ENCODE assay signal across 9 cellular contexts in genomic region chr6:43702147-43702521, GRCh38. TPM values are rescaled to one million over a fixed set of nuclear protein-coding genes. Genes with fewer than 3 reads are reported as not detected.
A peak's percentile ranks its signal among the peaks of the same experiment; 100 is the strongest.
DNase-seq lines count a peak whose midpoint lies in the region; ATAC-seq and TF ChIP-seq lines count a peak whose summit lies in the region.
"Had no signal": no experiment of that assay in that cellular context is flagged by ENCODE, and none has a peak within 500 bp of the region (broad histone marks: within the 10 kb centered on the region; RNA-seq: fewer than 3 reads in every experiment).

No MANE protein-coding gene starts in this region.

- H3K9me3 ChIP-seq in WERI-Rb-1 (ENCODE audit: severe bottlenecking), result no peaks in the 10 kb centered on the region
- no peaks in the 10 kb centered on the region for H3K9me3 ChIP-seq in iPS-15b (ENCODE audit: control insufficient read depth, insufficient read depth, low read length)
- no peaks in the 10 kb centered on the region for H3K9me3 ChIP-seq in psoas muscle

- peak overlapping the region; percentile 40 to 90 (median 75) for H3K27ac Mint-ChIP-seq in CD14-positive monocyte

- H3K27ac ChIP-seq in WERI-Rb-1 (peak overlapping the region; percentile 35), psoas muscle (peak overlapping the region; percentile 77)

- peaks cover 5 to 25% (median 20%) of the 10 kb centered on the region in 3 donors for H3K27me3 Mint-ChIP-seq in CD14-positive monocyte (ENCODE audit: low read depth in 3 of 3)

- intact Hi-C loops in CD14-positive monocyte (cut with micrococcal nuclease), result no loop called here
- intact Hi-C loops in psoas muscle (cut with DNase I), result loop anchor here in 1 of 2 donors (5.0 kb wide), 1 partner anchor 65 kb away; no protein-coding TSS in a partner anchor

- peak overlapping the region in 1 of 2 donors; percentile 53 for H3K4me3 Mint-ChIP-seq in CD14-positive monocyte

- peaks cover 0 to 2% of the 10 kb centered on the region in 2 donors for H3K36me3 Mint-ChIP-seq in CD14-positive monocyte

- peaks cover 35% of the 10 kb centered on the region for H3K4me1 ChIP-seq in iPS-15b (ENCODE audit: control insufficient read depth, insufficient read depth, low read length)
- peaks cover 38% of the 10 kb centered on the region for H3K4me1 ChIP-seq in psoas muscle

- TF ChIP-seq CTCF in CD14-positive monocyte (IDR thresholded peaks at IDR 0.05), result no peak
- TF ChIP-seq CTCF in WERI-Rb-1 (IDR thresholded peaks at IDR 0.05; ENCODE audit: low read depth, low read length), result no peak
- no peak for TF ChIP-seq CTCF in psoas muscle (IDR thresholded peaks at IDR 0.05)

- H3K27me3 ChIP-seq in WERI-Rb-1 (ENCODE audit: insufficient read depth, low read depth, severe bottlenecking) (no peaks in the 10 kb centered on the region), iPS-15b (ENCODE audit: control insufficient read depth, insufficient read depth, low read length) (no peaks in the 10 kb centered on the region), psoas muscle (ENCODE audit: insufficient read depth in 3 of 3, low read length in 2 of 3) (no peaks in the 10 kb centered on the region)

- no peak overlapping the region for H3K9ac ChIP-seq in iPS-15b (ENCODE audit: low read depth, low read length)

- WGBS in psoas muscle, 3 donors, result 13 to 20% (median 19%) methylated on average over 2 of the region's 2 CpGs

- ATAC-seq in psoas muscle, result no peak

- no peak overlapping the region for H3K4me3 ChIP-seq in WERI-Rb-1 (ENCODE audit: low read depth, low read length)
- H3K4me3 ChIP-seq in iPS-15b (ENCODE audit: low read depth, low read length), result peak overlapping the region; percentile 6
- H3K4me3 ChIP-seq in psoas muscle, result no peak overlapping the region
- H3K4me3 ChIP-seq: dorsolateral prefrontal cortex had no signal

- peaks cover 0 to 4% (median 2%) of the 10 kb centered on the region in 7 donors for H3K9me3 Mint-ChIP-seq in CD14-positive monocyte

- H3K4me1 Mint-ChIP-seq in CD14-positive monocyte, result peaks cover 50% of the 10 kb centered on the region

- DNase-seq in CD14-positive monocyte (ENCODE audit: low spot score) (no peak), WERI-Rb-1 (peak; percentile 62), psoas muscle (no peak), NK-92 (lab: John Stamatoyannopoulos, UW; ENCODE audit: unreplicated experiment) (no peak), NCI-H510A (lab: John Stamatoyannopoulos, UW) (no peak)
- DNase-seq in activated CD8-positive, alpha-beta memory T cell treated with anti-CD3 and anti-CD28 coated beads, Interleukin-2, amount 50 U/mL, for 48 hours, result no peak
- no peak for DNase-seq in central memory CD4-positive, alpha-beta T cell
- DNase-seq: dorsolateral prefrontal cortex had no signal

- no peaks in the 10 kb centered on the region for H3K36me3 ChIP-seq in WERI-Rb-1
- no peaks in the 10 kb centered on the region for H3K36me3 ChIP-seq in iPS-15b (ENCODE audit: control insufficient read depth, insufficient read depth, low read length)
- H3K36me3 ChIP-seq in psoas muscle (ENCODE audit: insufficient read depth in 1 of 2, low read depth in 1 of 2), result no peaks in the 10 kb centered on the region

RNA-seq across cellular contexts. Expression of gene MRPS18A, which starts 14.5 kb away (rescaled TPM):
- polyA plus RNA-seq in CD14-positive monocyte, result 10 to 100 TPM; 41.4 to 45.3 TPM
- 100 to 1,000 TPM in 2 of 4 donors, 10 to 100 TPM in 2; 64.1 to 152 (median 103) TPM for total RNA-seq in psoas muscle
- 100 to 1,000 TPM; 106 to 151 (median 148) TPM for polyA plus RNA-seq in psoas muscle

RNA-seq across cellular contexts. Expression of gene RSPH9, which starts 57.3 kb away (rescaled TPM):
- polyA plus RNA-seq in CD14-positive monocyte (under 1 TPM; 0.13 to 0.52 TPM), psoas muscle (under 1 TPM; 0.36 to 0.59 (median 0.51) TPM)
- under 1 TPM in 1 of 4 donors, not detected in 3; 0.11 TPM for total RNA-seq in psoas muscle
